In the genomic region with DNA sequence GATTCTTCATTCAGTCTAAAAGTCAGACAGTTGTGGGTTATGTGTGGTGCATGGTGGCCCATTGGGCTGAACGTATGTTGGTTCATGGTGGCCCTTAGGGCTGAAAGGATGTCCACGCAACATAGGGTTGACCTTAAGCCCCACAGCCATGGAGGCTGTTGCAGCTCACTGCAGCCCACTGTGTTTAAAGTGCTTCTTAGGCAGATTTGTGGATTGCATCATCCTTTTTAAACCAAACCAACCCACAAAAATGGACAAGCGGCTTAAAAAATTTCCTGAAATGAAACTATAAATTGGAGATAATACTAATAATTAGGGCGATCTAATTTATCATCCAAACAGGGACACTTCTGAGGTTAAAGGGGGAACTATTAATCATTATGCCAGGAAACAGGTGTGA, we compare ENCODE assay signal across 11 cellular contexts.
"Had no signal": no experiment of that assay in that cellular context is flagged by ENCODE, and none has a peak within 500 bp of the region (broad histone marks: within the 10 kb centered on the region; RNA-seq: fewer than 3 reads in every experiment).

No MANE protein-coding gene starts in this region.

- ATAC-seq: GM23338, HCT116 had no signal

- H3K9ac ChIP-seq: GM23248 had no signal

- H3K4me3 ChIP-seq: GM23248, GM23338, HAP-1 had no signal

- H2AFZ ChIP-seq: GM23248, GM23338 had no signal

- FAIRE-seq: H1, H54 had no signal

- H3K4me2 ChIP-seq: GM23338 had no signal

- H3K36me3 ChIP-seq: HAP-1 had no signal

- H3K4me1 ChIP-seq: HAP-1 had no signal

- DNase-seq: GM23248, GOT3, H7, H9, HCEC 1CT, HFFc6 had no signal

- H3K27ac ChIP-seq: GM23248 had no signal
